Comparison of ENCODE assay signal across 11 cellular contexts in the genomic region with DNA sequence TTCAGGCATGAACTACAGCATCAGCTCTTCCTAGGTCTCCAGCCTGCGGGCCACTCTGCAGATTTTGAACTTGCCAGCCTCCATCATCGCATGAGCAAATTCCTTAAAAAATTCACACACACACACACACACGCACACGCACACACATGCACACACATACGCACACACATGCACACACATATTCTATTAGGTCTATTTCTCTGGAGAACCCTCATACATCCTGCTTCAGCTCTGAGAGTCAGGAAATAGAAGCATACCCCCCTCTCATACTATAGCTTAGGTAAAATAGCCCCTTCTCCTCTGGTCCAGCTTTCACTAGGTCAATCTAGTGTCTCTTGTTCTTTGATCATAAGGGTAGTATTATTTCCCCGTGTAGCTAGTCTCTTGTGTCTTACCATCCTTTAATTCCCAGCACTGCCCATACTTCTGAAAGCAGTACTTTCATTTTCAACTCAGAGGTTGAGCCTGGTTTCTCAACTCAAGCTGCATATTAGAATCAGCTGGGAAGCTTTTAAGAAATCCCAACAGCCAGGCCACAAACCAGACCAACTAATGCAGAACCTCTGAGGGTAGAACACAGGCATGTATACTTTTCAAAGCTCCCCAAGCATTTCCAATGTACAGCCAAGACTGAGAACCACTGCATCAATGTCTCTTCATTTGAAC. TPM values are rescaled to one million over a fixed set of nuclear protein-coding genes. Genes with fewer than 3 reads are reported as not detected.
DNase-seq lines count a peak whose midpoint lies in the region; ATAC-seq, FAIRE-seq and TF ChIP-seq lines count a peak whose summit lies in the region.
"Had no signal": no experiment of that assay in that cellular context is flagged by ENCODE, and none has a peak within 500 bp of the region (broad histone marks: within the 10 kb centered on the region; RNA-seq: fewer than 3 reads in every experiment).

No MANE protein-coding gene starts in this region.

- H3K79me2 ChIP-seq in GM12878 (ENCODE audit: control insufficient read depth, insufficient read depth, low read length), result no peaks in the 10 kb centered on the region

- H3K4me3 Mint-ChIP-seq in activated naive CD4-positive, alpha-beta T cell treated with anti-CD3 and anti-CD28 coated beads, Interleukin-2, amount 10 ng/mL, durations not matched to agents 7 days and 5 days, result no peak overlapping the region

- no peaks in the 10 kb centered on the region for H4K20me1 ChIP-seq in GM12878 (ENCODE audit: control insufficient read depth, insufficient read depth)

- TF ChIP-seq CTCF in GM12878 (IDR thresholded peaks at IDR 0.05 in 2 of 3, conservative IDR thresholded peaks at IDR 0.05 in 1 of 3; ENCODE audit: control insufficient read depth in 2 of 3, extremely low read depth in 1 of 3, insufficient read depth in 1 of 3, low read depth in 3 of 3, low read length in 3 of 3), result no peak

- in situ Hi-C loops in GM12878 (cut with MboI), result no loop called here

- POLR2A ChIA-PET in GM12878 (lab: Charles Lee), result interaction anchor here (0.7 to 4.5 kb wide), 15 partner anchors 9 to 97 kb away, joined by 3 to 35 read pairs (median 5); partner anchors contain the start of gene MACC1

- H3K9me3 ChIP-seq in GM12878 (replicated peaks; ENCODE audit: control insufficient read depth, insufficient read depth, low read length) (peaks cover 5% of the 10 kb centered on the region), MG63 (no peaks in the 10 kb centered on the region)
- H3K9me3 ChIP-seq: testis had no signal

- H3K4me2 ChIP-seq in GM12878 (ENCODE audit: control insufficient read depth, insufficient read depth), result peak overlapping the region; percentile 56

- no peak for TF ChIP-seq RAD21 in GM12878 (IDR thresholded peaks at IDR 0.05; ENCODE audit: insufficient read depth, low read depth, low read length)

- TF ChIP-seq EP300 in GM12878 (IDR thresholded peaks at IDR 0.05; ENCODE audit: borderline replicate concordance in 1 of 2, control insufficient read depth in 1 of 2, low read depth in 2 of 2, low read length in 2 of 2), result no peak

- TSS peak; percentile 54 for BruUV-seq in GM12878 (replicated peaks; lab: Mats Ljungman, UMichigan)

- H3K4me3 ChIP-seq in GM12878 (no peak overlapping the region), MG63 (no peak overlapping the region)
- H3K4me3 ChIP-seq: testis had no signal

- peak; percentile 96 for FAIRE-seq in GM12878 (lab: Jason Lieb, UNC)

- H3K4me1 ChIP-seq in GM12878 (ENCODE audit: control insufficient read depth, insufficient read depth, low read length), result peaks cover 16% of the 10 kb centered on the region

- intact Hi-C loops in Right ventricle myocardium superior (cut with DNase I) (loop anchor here (10.0 kb wide), 1 partner anchor 145 kb away; no protein-coding TSS in a partner anchor), left ventricle myocardium superior (cut with micrococcal nuclease) (no loop called here), GM12878 (cut with micrococcal nuclease; ENCODE audit: unreplicated experiment) (loop anchor here (1.0 to 2.0 kb wide), 3 partner anchors 30 to 78 kb away; no protein-coding TSS in a partner anchor)

- peak overlapping the region; percentile 76 for H3K27ac ChIP-seq in GM12878 (ENCODE audit: control insufficient read depth, insufficient read depth)
- H3K27ac ChIP-seq: HL-60, testis had no signal

- no peak for TF ChIP-seq POLR2A in GM12878 (IDR thresholded peaks at IDR 0.05; ENCODE audit: low read depth, low read length)

- ATAC-seq in Right ventricle myocardium superior (ENCODE audit: poor library complexity) (peak; percentile 29), left ventricle myocardium superior (no peak), HG03066 (IDR thresholded peaks at IDR 0.05; ENCODE audit: low read depth, unreplicated experiment) (peak; percentile 70), GM12878 (peak; percentile 70), HG02763 (IDR thresholded peaks at IDR 0.05; ENCODE audit: unreplicated experiment) (no peak)

- peak overlapping the region; percentile 16 for H2AFZ ChIP-seq in GM12878 (ENCODE audit: control insufficient read depth, low read depth, low read length)

- RAD21 ChIA-PET in GM12878 (lab: Charles Lee; ENCODE audit: unreplicated experiment), result interaction anchor here (0.7 to 6.9 kb wide), 25 partner anchors 8 to 318 kb away, joined by 3 to 83 read pairs (median 5); partner anchors contain the start of gene MACC1

- 71% methylated on average over 6 of the region's 6 CpGs for WGBS in GM12878 (ENCODE audit: insufficient coverage, insufficient replicate concordance, low lambda C conversion rate, missing lambda C conversion rate)

- DNase-seq in Right ventricle myocardium superior (no peak), left ventricle myocardium superior (no peak), GM12878 (ENCODE audit: low read depth, low spot score) (peak; percentile 83), MG63 (no peak), GM19240 (ENCODE audit: insufficient read length, low spot score) (no peak)
- no peak for DNase-seq in activated naive CD4-positive, alpha-beta T cell treated with anti-CD3 and anti-CD28 coated beads, Interleukin-2, amount 10 ng/mL, durations not matched to agents 7 days and 5 days
- DNase-seq: nucleus accumbens, testis had no signal

- no peaks in the 10 kb centered on the region for H3K36me3 Mint-ChIP-seq in activated naive CD4-positive, alpha-beta T cell treated with anti-CD3 and anti-CD28 coated beads, Interleukin-2, amount 10 ng/mL, durations not matched to agents 7 days and 5 days

- no peaks in the 10 kb centered on the region for H3K4me1 Mint-ChIP-seq in activated naive CD4-positive, alpha-beta T cell treated with anti-CD3 and anti-CD28 coated beads, Interleukin-2, amount 10 ng/mL, durations not matched to agents 7 days and 5 days

- no peaks in the 10 kb centered on the region for H3K27me3 ChIP-seq in GM12878 (replicated peaks in 1 of 2; ENCODE audit: control insufficient read depth in 2 of 2, insufficient read depth in 2 of 2, low read length in 1 of 2)
- H3K27me3 ChIP-seq in MG63, result no peaks in the 10 kb centered on the region
- H3K27me3 ChIP-seq: testis had no signal

- H3K27me3 Mint-ChIP-seq in activated naive CD4-positive, alpha-beta T cell treated with anti-CD3 and anti-CD28 coated beads, Interleukin-2, amount 10 ng/mL, durations not matched to agents 7 days and 5 days, result no peaks in the 10 kb centered on the region

- H3K27ac Mint-ChIP-seq in activated naive CD4-positive, alpha-beta T cell treated with anti-CD3 and anti-CD28 coated beads, Interleukin-2, amount 10 ng/mL, durations not matched to agents 7 days and 5 days, result no peak overlapping the region

- H3K36me3 ChIP-seq in GM12878 (ENCODE audit: control insufficient read depth in 2 of 2, insufficient read depth in 2 of 2, low read length in 1 of 2) (no peaks in the 10 kb centered on the region), MG63 (no peaks in the 10 kb centered on the region)

- H3K9ac ChIP-seq in GM12878 (ENCODE audit: control insufficient read depth, insufficient read depth, low read length), result no peak overlapping the region

- no peaks in the 10 kb centered on the region for H3K9me3 Mint-ChIP-seq in activated naive CD4-positive, alpha-beta T cell treated with anti-CD3 and anti-CD28 coated beads, Interleukin-2, amount 10 ng/mL, durations not matched to agents 7 days and 5 days

- CTCF ChIA-PET in GM12878 (lab: Yijun Ruan, JAX), result interaction anchor here (0.9 to 4.2 kb wide), 14 partner anchors 10 to 318 kb away, joined by 3 to 44 read pairs (median 6); no protein-coding TSS in a partner anchor
- CTCF ChIA-PET in activated naive CD4-positive, alpha-beta T cell treated with anti-CD3 and anti-CD28 coated beads, Interleukin-2, amount 10 ng/mL, durations not matched to agents 7 days and 5 days (lab: Charles Lee), result no interaction called here

- SMC1A ChIA-PET in GM12878 (lab: Charles Lee; ENCODE audit: uncharacterized antibody, unreplicated experiment), result interaction anchor here (0.5 to 12.1 kb wide), 29 partner anchors 11 to 316 kb away, joined by 3 to 229 read pairs (median 6); partner anchors contain the start of genes ITGB8 and MACC1

RNA-seq across cellular contexts. Expression of gene ITGB8, which starts 30.9 kb away (rescaled TPM):
- total RNA-seq in Right ventricle myocardium superior, result 1.9 TPM
- total RNA-seq in left ventricle myocardium superior, result 4.8 TPM
- 157 and 162 TPM in 2 replicates for total RNA-seq in GM12878 (2013; cell fraction: nucleolus; rRNA removed)
- total RNA-seq in GM12878 (2014; rRNA removed), result 3.1 and 3.9 TPM in 2 replicates
- total RNA-seq in GM12878 (2014; rRNA removed; fragmentation: Illumina TruSeq; extraction: Trizol), result 3.0 TPM in 2 replicates
- total RNA-seq in GM12878 (2021), result 3.0 and 3.2 TPM in 2 replicates
- polyA plus RNA-seq in GM12878 (2011; ENCODE audit: low read depth), result 0.29 TPM
- 26.2 and 45.6 TPM in 2 replicates for polyA plus RNA-seq in GM12878 (2011; rRNA removed)
- polyA plus RNA-seq in GM12878 (2011; cell fraction: cytosol; rRNA removed), result 10.0 and 11.0 TPM in 2 replicates
- 59.4 and 69.9 TPM in 2 replicates for polyA plus RNA-seq in GM12878 (2011; cell fraction: nucleus; rRNA removed)
- 0.55 and 0.60 TPM in 2 replicates for polyA plus RNA-seq in GM12878 (2012)
- polyA plus RNA-seq in GM12878 (2014; fragmentation: Illumina TruSeq; extraction: Trizol), result 1.6 and 2.2 TPM in 2 replicates
- polyA plus RNA-seq in GM12878 (2014; fragmentation: Nextera tagmentation; extraction: Ambion mirVana), result under 1 TPM; 0.37 to 0.40 TPM
- polyA plus RNA-seq in GM12878 (2014; rRNA removed), result 1.4 TPM in 2 replicates
- polyA plus RNA-seq in GM12878 (2016; fragmentation: Nextera tagmentation; extraction: Ambion mirVana), result 1 to 10 TPM in 1 of 2 experiments, under 1 TPM in 1; 0.95 to 1.4 TPM
- 119 and 122 TPM in 2 replicates for polyA minus RNA-seq in GM12878 (2011; rRNA and poly(A)+ RNA removed)
- 24.3 and 26.2 TPM in 2 replicates for polyA minus RNA-seq in GM12878 (2011; cell fraction: cytosol; rRNA and poly(A)+ RNA removed)
- 168 and 290 TPM in 2 replicates for polyA minus RNA-seq in GM12878 (2011; cell fraction: nucleus; rRNA and poly(A)+ RNA removed)
- 5.4 and 9.3 TPM in 2 replicates for total RNA-seq in MG63 (2014; rRNA removed; shearing (Covaris generic); ENCODE audit: low replicate concordance)

Comparison
In these comparisons a context has a peak if more than half of its experiments do, and no peak if none do; other contexts are left out.
1. ATAC-seq: peak in Right ventricle myocardium superior (single experiment), HG03066 (single experiment) and GM12878 (single experiment); none in left ventricle myocardium superior (single experiment) and HG02763 (single experiment).